In the genomic region with DNA sequence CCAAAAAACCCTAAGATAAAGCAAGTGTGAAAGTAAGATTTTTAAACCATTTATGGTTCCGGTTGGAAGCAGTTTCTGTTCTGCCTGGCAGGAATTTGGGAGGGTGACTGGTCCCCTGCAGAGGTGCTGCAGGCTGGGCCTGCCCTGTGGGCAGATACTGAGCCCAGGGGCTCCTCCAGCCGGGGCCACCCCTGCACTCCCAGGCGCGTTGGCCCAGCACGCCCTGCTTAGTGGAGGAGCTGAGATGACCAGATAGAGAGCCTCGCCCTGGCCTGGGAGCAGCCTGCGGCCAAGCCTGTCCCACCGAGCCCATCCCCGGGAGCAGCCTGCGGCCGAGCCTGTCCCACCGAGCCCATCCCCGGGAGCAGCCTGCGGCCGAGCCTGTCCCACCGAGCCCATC, we compare ENCODE assay signal across 19 cellular contexts. TPM values are rescaled to one million over a fixed set of nuclear protein-coding genes. Genes with fewer than 3 reads are reported as not detected.
A peak's percentile ranks its signal among the peaks of the same experiment; 100 is the strongest.
DNase-seq lines count a peak whose midpoint lies in the region; TF ChIP-seq lines count a peak whose summit lies in the region.
"Had no signal": no experiment of that assay in that cellular context is flagged by ENCODE, and none has a peak within 500 bp of the region (broad histone marks: within the 10 kb centered on the region; RNA-seq: fewer than 3 reads in every experiment).

No MANE protein-coding gene starts in this region.

- no peak for TF ChIP-seq POLR2A in thyroid gland (IDR thresholded peaks at IDR 0.05)

- WGBS in thyroid gland, 2 donors = 53 to 77% methylated on average over 6 to 8 of the region's 16 CpGs

- H3K27ac ChIP-seq in BLaER1 (no peak overlapping the region), thyroid gland (no peak overlapping the region)
- H3K27ac ChIP-seq in BLaER1 treated with 17β-estradiol and CSF1 and Interleukin-3, amounts not matched to agents 10 nM and 100 nM = no peak overlapping the region
- H3K27ac ChIP-seq: C4-2B, GM23248 had no signal

- no peak overlapping the region for H3K4me3 ChIP-seq in BLaER1
- no peak overlapping the region for H3K4me3 ChIP-seq in BLaER1 treated with 17β-estradiol and CSF1 and Interleukin-3, amounts not matched to agents 10 nM and 100 nM
- no peak overlapping the region for H3K4me3 ChIP-seq in H7 (ENCODE audit: insufficient read depth, low read depth, low read length)
- H3K4me3 ChIP-seq in thyroid gland (replicated peaks in 1 of 3) = no peak overlapping the region
- H3K4me3 ChIP-seq: GM12878, GM23248, HAP-1 had no signal

- H3K9me3 ChIP-seq in BLaER1 (no peaks in the 10 kb centered on the region), thyroid gland (no peaks in the 10 kb centered on the region)
- no peaks in the 10 kb centered on the region for H3K9me3 ChIP-seq in BLaER1 treated with 17β-estradiol and CSF1 and Interleukin-3, amounts not matched to agents 10 nM and 100 nM (replicated peaks in 1 of 11)
- H3K9me3 ChIP-seq: Caco-2, HAP-1 had no signal

- H3K4me1 ChIP-seq in BLaER1 (peaks cover 82% of the 10 kb centered on the region), thyroid gland (peaks cover 18 to 28% of the 10 kb centered on the region in 2 donors)
- peaks cover 11 to 75% (median 57%) of the 10 kb centered on the region in 10 experiments; a peak in 19 of 20 replicates for H3K4me1 ChIP-seq in BLaER1 treated with 17β-estradiol and CSF1 and Interleukin-3, amounts not matched to agents 10 nM and 100 nM
- H3K4me1 ChIP-seq: Caco-2, HAP-1 had no signal

- peaks cover 2% of the 10 kb centered on the region for H3K27me3 ChIP-seq in BLaER1
- H3K27me3 ChIP-seq in BLaER1 treated with 17β-estradiol and CSF1 and Interleukin-3, amounts not matched to agents 10 nM and 100 nM = peaks cover under 1 to 10% (median 2%) of the 10 kb centered on the region in 11 experiments; a peak in 21 of 22 replicates
- no peaks in the 10 kb centered on the region for H3K27me3 ChIP-seq in H7 (ENCODE audit: control insufficient read depth, insufficient read depth, low read length)
- H3K27me3 ChIP-seq in thyroid gland = no peaks in the 10 kb centered on the region

- TF ChIP-seq CTCF in thyroid gland (IDR thresholded peaks at IDR 0.05) = no peak

- H3K4me2 ChIP-seq in BLaER1 = peak overlapping the region; percentile 98
- H3K4me2 ChIP-seq in BLaER1 treated with 17β-estradiol and CSF1 and Interleukin-3, amounts not matched to agents 10 nM and 100 nM = peak overlapping the region in 6 of 11 experiments; percentile 73 to 100 (median 88); a peak in 10 of 22 replicates

- H4K20me1 ChIP-seq in BLaER1 = no peaks in the 10 kb centered on the region
- peaks cover 0 to 57% (median 0%) of the 10 kb centered on the region in 11 experiments; a peak in 5 of 22 replicates for H4K20me1 ChIP-seq in BLaER1 treated with 17β-estradiol and CSF1 and Interleukin-3, amounts not matched to agents 10 nM and 100 nM

- intact Hi-C loops in thyroid gland (cut with DNase I) = no loop called here

- DNase-seq in H7 = peak; percentile 77
- peak; percentile 35 to 46 for DNase-seq in thyroid gland
- DNase-seq in NCI-H1436 (lab: John Stamatoyannopoulos, UW) = no peak
- no peak for DNase-seq in amygdala (lab: John Stamatoyannopoulos, UW)
- DNase-seq: Caco-2; CD4-positive, CD25-positive, alpha-beta regulatory T cell; CD8-positive, alpha-beta T cell; DMS 273 treated with DMSO at 0.1 percent for 48 hours; DMS79; EL; GDM1; GM23248; HFFc6 had no signal

- no peak overlapping the region for H3K9ac ChIP-seq in BLaER1
- no peak overlapping the region for H3K9ac ChIP-seq in BLaER1 treated with 17β-estradiol and CSF1 and Interleukin-3, amounts not matched to agents 10 nM and 100 nM
- H3K9ac ChIP-seq: GM23248 had no signal

- H3K36me3 ChIP-seq in BLaER1 (no peaks in the 10 kb centered on the region), H7 (replicated peaks; ENCODE audit: control insufficient read depth, insufficient read depth, low read length) (no peaks in the 10 kb centered on the region), thyroid gland (no peaks in the 10 kb centered on the region)
- H3K36me3 ChIP-seq in BLaER1 treated with 17β-estradiol and CSF1 and Interleukin-3, amounts not matched to agents 10 nM and 100 nM = no peaks in the 10 kb centered on the region; a peak in 1 of 22 replicates
- H3K36me3 ChIP-seq: HAP-1 had no signal

RNA-seq across cellular contexts. Expression of a gene that starts 8.0 kb away (rescaled TPM):
- total RNA-seq in H7 (2014; rRNA removed; shearing (Covaris generic)) = 5.1 and 13.1 TPM in 2 replicates
- total RNA-seq in thyroid gland = 1 to 10 TPM in 2 of 4 donors, under 1 TPM in 1, not detected in 1; 0.93 to 3.7 (median 2.3) TPM
- total RNA-seq: B cell had no signal

RNA-seq across cellular contexts. Expression of a gene that starts 35.7 kb away (rescaled TPM):
- total RNA-seq in H7 (2014; rRNA removed; shearing (Covaris generic)) = 58.4 and 60.9 TPM in 2 replicates
- total RNA-seq in thyroid gland = 10 to 100 TPM; 12.6 to 29.7 (median 16.8) TPM

Comparison
In these comparisons a context has a peak if more than half of its experiments do, and no peak if none do; other contexts are left out.
1. DNase-seq: peak in H7 (single experiment) and thyroid gland (2 of 2); none in NCI-H1436 (single experiment) and amygdala (0 of 56).